25 cellular contexts compared by ENCODE assay signal in genomic region chr4:142534994-142535393, GRCh38.
DNase-seq lines count a peak whose midpoint lies in the region; ATAC-seq and FAIRE-seq lines count a peak whose summit lies in the region.
"Had no signal": no experiment of that assay in that cellular context is flagged by ENCODE, and none has a peak within 500 bp of the region (broad histone marks: within the 10 kb centered on the region; RNA-seq: fewer than 3 reads in every experiment).

No MANE protein-coding gene starts in this region.

- peaks cover 36% of the 10 kb centered on the region for H3K4me1 Mint-ChIP-seq in activated CD4-positive, alpha-beta T cell treated with anti-CD3 and anti-CD28 coated beads for 36 hours
- peaks cover 11% of the 10 kb centered on the region for H3K4me1 Mint-ChIP-seq in activated CD4-positive, alpha-beta T cell treated with anti-CD3 and anti-CD28 coated beads, Interleukin-2, amount 10 ng/mL, durations not matched to agents 24 days and 14 days

- no peak for DNase-seq in activated CD4-positive, alpha-beta T cell treated with anti-CD3 and anti-CD28 coated beads for 36 hours
- no peak for DNase-seq in activated CD4-positive, alpha-beta T cell treated with anti-CD3 and anti-CD28 coated beads, Interleukin-2, amount 10 ng/mL, durations not matched to agents 24 days and 14 days
- DNase-seq in HPDE6-E6E7 (ENCODE audit: extremely low spot score): peak; percentile 39
- DNase-seq: activated effector memory CD4-positive, alpha-beta T cell treated with Interleukin-2 at 50 U/mL for 16 hours; anterior cingulate cortex; CD4-positive, alpha-beta T cell; DND-41; KBM-7; left ventricle myocardium superior; NCI-H1048; NCI-H510A; retina; SIG-M5; stimulated activated CD4-positive, alpha-beta T cell treated with anti-CD3 and anti-CD28 coated beads, Interleukin-15, amount 100 ng/mL, for 24 hours; stimulated activated naive B cell treated with anti-CD40 and anti-IgM and Interleukin-4, amounts not matched to agents 10 μg/mL and 1 μg/mL and 100 μg/mL, for 72 hours; tibial artery had no signal

- FAIRE-seq in colon (lab: Jason Lieb, UNC): peak; percentile 21
- FAIRE-seq: H1 had no signal

- CTCF ChIA-PET in activated CD4-positive, alpha-beta T cell treated with anti-CD3 and anti-CD28 coated beads for 36 hours (lab: Charles Lee): interaction anchor here (1.0 kb wide), 1 partner anchor 408 kb away, joined by 3 read pairs; no protein-coding TSS in a partner anchor

- intact Hi-C loops in activated CD4-positive, alpha-beta T cell treated with anti-CD3 and anti-CD28 coated beads for 36 hours (cut with DNase I, micrococcal nuclease): no loop called here
- intact Hi-C loops in activated CD4-positive, alpha-beta T cell treated with anti-CD3 and anti-CD28 coated beads, Interleukin-2, amount 10 ng/mL, durations not matched to agents 24 days and 14 days (cut with micrococcal nuclease): loop anchor here (2.0 kb wide), 1 partner anchor 16 kb away; no protein-coding TSS in a partner anchor

- H3K27ac Mint-ChIP-seq in activated CD4-positive, alpha-beta T cell treated with anti-CD3 and anti-CD28 coated beads for 36 hours: peak overlapping the region; percentile 58
- no peak overlapping the region for H3K27ac Mint-ChIP-seq in activated CD4-positive, alpha-beta T cell treated with anti-CD3 and anti-CD28 coated beads, Interleukin-2, amount 10 ng/mL, durations not matched to agents 24 days and 14 days
- H3K27ac Mint-ChIP-seq: CD4-positive, alpha-beta T cell; stimulated activated naive B cell treated with anti-CD40 and anti-IgM and Interleukin-4, amounts not matched to agents 10 μg/mL and 1 μg/mL and 100 μg/mL, for 72 hours had no signal

- no peaks in the 10 kb centered on the region for H3K36me3 Mint-ChIP-seq in activated CD4-positive, alpha-beta T cell treated with anti-CD3 and anti-CD28 coated beads for 36 hours (ENCODE audit: low read depth)
- no peaks in the 10 kb centered on the region for H3K36me3 Mint-ChIP-seq in activated CD4-positive, alpha-beta T cell treated with anti-CD3 and anti-CD28 coated beads, Interleukin-2, amount 10 ng/mL, durations not matched to agents 24 days and 14 days (ENCODE audit: low read depth)
- H3K36me3 Mint-ChIP-seq: stimulated activated naive B cell treated with anti-CD40 and anti-IgM and Interleukin-4, amounts not matched to agents 10 μg/mL and 1 μg/mL and 100 μg/mL, for 72 hours had no signal

- H3K9me3 Mint-ChIP-seq in activated CD4-positive, alpha-beta T cell treated with anti-CD3 and anti-CD28 coated beads for 36 hours (ENCODE audit: low read depth): peaks cover 2% of the 10 kb centered on the region
- no peaks in the 10 kb centered on the region for H3K9me3 Mint-ChIP-seq in activated CD4-positive, alpha-beta T cell treated with anti-CD3 and anti-CD28 coated beads, Interleukin-2, amount 10 ng/mL, durations not matched to agents 24 days and 14 days
- H3K9me3 Mint-ChIP-seq: CD4-positive, alpha-beta T cell; stimulated activated naive B cell treated with anti-CD40 and anti-IgM and Interleukin-4, amounts not matched to agents 10 μg/mL and 1 μg/mL and 100 μg/mL, for 72 hours had no signal

- peak overlapping the region; percentile 3 for H3K4me2 ChIP-seq in skeletal muscle satellite cell (ENCODE audit: low read length)

- H3K36me3 ChIP-seq in skeletal muscle satellite cell (ENCODE audit: insufficient read depth, low read length): no peaks in the 10 kb centered on the region
- H3K36me3 ChIP-seq: gastroesophageal sphincter, neutrophil, tibial artery had no signal

- H3K4me1 ChIP-seq in skeletal muscle satellite cell (ENCODE audit: control insufficient read depth, insufficient read depth, low read length): peaks cover 12% of the 10 kb centered on the region
- H3K4me1 ChIP-seq: gastroesophageal sphincter, tibial artery had no signal

- no peaks in the 10 kb centered on the region for H3K9me3 ChIP-seq in skeletal muscle satellite cell (replicated peaks; ENCODE audit: low read length)
- H3K9me3 ChIP-seq: gastroesophageal sphincter, neutrophil, tibial artery had no signal

- no peak overlapping the region for H3K4me3 Mint-ChIP-seq in activated CD4-positive, alpha-beta T cell treated with anti-CD3 and anti-CD28 coated beads for 36 hours
- H3K4me3 Mint-ChIP-seq in activated CD4-positive, alpha-beta T cell treated with anti-CD3 and anti-CD28 coated beads, Interleukin-2, amount 10 ng/mL, durations not matched to agents 24 days and 14 days: no peak overlapping the region
- H3K4me3 Mint-ChIP-seq: CD4-positive, alpha-beta T cell; stimulated activated naive B cell treated with anti-CD40 and anti-IgM and Interleukin-4, amounts not matched to agents 10 μg/mL and 1 μg/mL and 100 μg/mL, for 72 hours had no signal

- peak; percentile 89 for ATAC-seq in activated CD4-positive, alpha-beta T cell treated with anti-CD3 and anti-CD28 coated beads for 36 hours
- ATAC-seq in GM19397 (IDR thresholded peaks at IDR 0.05; ENCODE audit: unreplicated experiment): no peak
- no peak for ATAC-seq in GM18511 (IDR thresholded peaks at IDR 0.05; ENCODE audit: unreplicated experiment)
- no peak for ATAC-seq in HG03457 (IDR thresholded peaks at IDR 0.05; ENCODE audit: unreplicated experiment)
- ATAC-seq: gastroesophageal sphincter; left ventricle myocardium superior; stimulated activated naive B cell treated with anti-CD40 and anti-IgM and Interleukin-4, amounts not matched to agents 10 μg/mL and 1 μg/mL and 100 μg/mL, for 72 hours had no signal

- POLR2A ChIA-PET in activated CD4-positive, alpha-beta T cell treated with anti-CD3 and anti-CD28 coated beads for 36 hours (lab: Charles Lee): no interaction called here

- no peaks in the 10 kb centered on the region for H3K27me3 ChIP-seq in skeletal muscle satellite cell (ENCODE audit: control insufficient read depth, insufficient read depth, low read length)
- H3K27me3 ChIP-seq: gastroesophageal sphincter, neutrophil, tibial artery had no signal

- no peak overlapping the region for H3K4me3 ChIP-seq in skeletal muscle satellite cell (ENCODE audit: low read length)
- H3K4me3 ChIP-seq: coronary artery, gastroesophageal sphincter, tibial artery had no signal

- H3K9ac ChIP-seq in skeletal muscle satellite cell (ENCODE audit: low read depth, low read length): no peak overlapping the region

- no peaks in the 10 kb centered on the region for H3K27me3 Mint-ChIP-seq in activated CD4-positive, alpha-beta T cell treated with anti-CD3 and anti-CD28 coated beads for 36 hours
- no peaks in the 10 kb centered on the region for H3K27me3 Mint-ChIP-seq in activated CD4-positive, alpha-beta T cell treated with anti-CD3 and anti-CD28 coated beads, Interleukin-2, amount 10 ng/mL, durations not matched to agents 24 days and 14 days
- H3K27me3 Mint-ChIP-seq: CD4-positive, alpha-beta T cell; stimulated activated naive B cell treated with anti-CD40 and anti-IgM and Interleukin-4, amounts not matched to agents 10 μg/mL and 1 μg/mL and 100 μg/mL, for 72 hours had no signal
